In the genomic region with DNA sequence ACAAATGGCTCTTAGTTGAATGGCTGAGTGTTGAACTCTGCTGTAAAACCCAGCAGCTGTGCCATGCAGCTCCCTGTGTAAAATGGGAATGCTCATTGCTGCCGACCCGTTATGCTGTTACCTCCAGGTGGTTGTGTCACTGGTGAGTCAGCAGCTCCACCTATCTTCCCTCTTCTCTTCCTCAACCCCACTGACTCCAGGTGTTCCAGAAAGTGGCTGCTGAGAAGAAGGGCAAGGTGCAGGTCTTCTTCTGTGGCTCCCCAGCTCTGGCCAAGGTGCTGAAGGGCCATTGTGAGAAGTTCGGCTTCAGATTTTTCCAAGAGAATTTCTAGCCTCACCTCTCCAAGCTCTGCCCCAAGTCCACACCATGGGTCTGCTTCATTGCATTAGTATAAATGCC, we compare ENCODE assay signal across 18 cellular contexts. TPM values are rescaled to one million over a fixed set of nuclear protein-coding genes. Genes with fewer than 3 reads are reported as not detected.
A peak's percentile ranks its signal among the peaks of the same experiment; 100 is the strongest.
DNase-seq lines count a peak whose midpoint lies in the region.
"Had no signal": no experiment of that assay in that cellular context is flagged by ENCODE, and none has a peak within 500 bp of the region (broad histone marks: within the 10 kb centered on the region; RNA-seq: fewer than 3 reads in every experiment).

No MANE protein-coding gene starts in this region.

- DNase-seq in NCI-H146 (lab: John Stamatoyannopoulos, UW) (peak; percentile 15), NCI-H146 treated with DMSO at 0.1 percent for 48 hours (lab: John Stamatoyannopoulos, UW; ENCODE audit: unreplicated experiment) (no peak), HT-29 (ENCODE audit: low spot score) (peak; percentile 79), RPMI8226 (peak; percentile 57), iPS-NIHi11 (ENCODE audit: low spot score) (peak; percentile 37), NCI-H748 (lab: John Stamatoyannopoulos, UW; ENCODE audit: unreplicated experiment) (no peak), NCI-H2227 treated with DMSO at 0.1 percent for 48 hours (lab: John Stamatoyannopoulos, UW) (no peak), DMS114 treated with DMSO at 0.1 percent for 48 hours (lab: John Stamatoyannopoulos, UW; ENCODE audit: unreplicated experiment) (no peak)
- DNase-seq: 8988T; activated B cell treated with CpG ODN at 0.5 μM for 24 hours; heart left ventricle; kidney glomerular epithelial cell; midbrain; NCI-H1436 treated with DMSO at 0.1 percent for 48 hours; Right ventricle myocardium superior; stimulated activated naive CD4-positive, alpha-beta T cell treated with Interleukin-2 at 50 U/mL for 16 hours; T-helper 17 cell had no signal

RNA-seq across cellular contexts. Expression of a gene that starts 41.9 kb away (rescaled TPM):
- not detected in 2 replicates for total RNA-seq in HT-29 (2014; rRNA removed; shearing (Covaris generic))
- total RNA-seq: cardiac septum, Right ventricle myocardium superior, T-helper 17 cell had no signal

Comparison
In these comparisons a context has a peak if more than half of its experiments do, and no peak if none do; other contexts are left out.
1. DNase-seq: peak in NCI-H146 (single experiment), HT-29 (single experiment), RPMI8226 (single experiment) and iPS-NIHi11 (single experiment); none in NCI-H146 treated with DMSO at 0.1 percent for 48 hours (single experiment), NCI-H748 (single experiment), NCI-H2227 treated with DMSO at 0.1 percent for 48 hours (single experiment) and DMS114 treated with DMSO at 0.1 percent for 48 hours (single experiment).